In genomic region chr19:17376935-17377600, GRCh38 we compare ENCODE assay signal across 1 cellular context.
TF ChIP-seq lines count a peak whose summit lies in the region.

Gene PLVAP, minus strand, starts transcription at chr19:17377342. Its CDS starts 54 bp downstream, at chr19:17377288.

TF ChIP-seq in WTC11, 78 proteins besides CTCF, POLR2A, EP300 and RAD21 (continued from another document):
- no peak for TF ChIP-seq AR (CRISPR knock-in tag; IDR thresholded peaks at IDR 0.05)
- TF ChIP-seq SP1 (CRISPR knock-in tag; conservative IDR thresholded peaks at IDR 0.05): no peak
- TF ChIP-seq, protein P1, sequence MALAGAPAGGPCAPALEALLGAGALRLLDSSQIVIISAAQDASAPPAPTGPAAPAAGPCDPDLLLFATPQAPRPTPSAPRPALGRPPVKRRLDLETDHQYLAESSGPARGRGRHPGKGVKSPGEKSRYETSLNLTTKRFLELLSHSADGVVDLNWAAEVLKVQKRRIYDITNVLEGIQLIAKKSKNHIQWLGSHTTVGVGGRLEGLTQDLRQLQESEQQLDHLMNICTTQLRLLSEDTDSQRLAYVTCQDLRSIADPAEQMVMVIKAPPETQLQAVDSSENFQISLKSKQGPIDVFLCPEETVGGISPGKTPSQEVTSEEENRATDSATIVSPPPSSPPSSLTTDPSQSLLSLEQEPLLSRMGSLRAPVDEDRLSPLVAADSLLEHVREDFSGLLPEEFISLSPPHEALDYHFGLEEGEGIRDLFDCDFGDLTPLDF (CRISPR knock-in tag; IDR thresholded peaks at IDR 0.05): no peak
TF ChIP-seq in WTC11: peak in this region for 0.
